In genomic region chr10:76311752-76312699, GRCh38 we compare ENCODE assay signal across 9 cellular contexts.
A peak's percentile ranks its signal among the peaks of the same experiment; 100 is the strongest.
DNase-seq lines count a peak whose midpoint lies in the region; ATAC-seq and TF ChIP-seq lines count a peak whose summit lies in the region.
"Had no signal": no experiment of that assay in that cellular context is flagged by ENCODE, and none has a peak within 500 bp of the region (broad histone marks: within the 10 kb centered on the region; RNA-seq: fewer than 3 reads in every experiment).

No MANE protein-coding gene starts in this region.

- no peaks in the 10 kb centered on the region for H3K9me3 Mint-ChIP-seq in glutamatergic neuron (ENCODE audit: unreplicated experiment)

- DNase-seq in Right ventricle myocardium inferior (ENCODE audit: missing footprints): peak; percentile 53
- no peak for DNase-seq in cardiac septum (ENCODE audit: low spot score)
- DNase-seq in OCI-M1 (lab: John Stamatoyannopoulos, UW): peak; percentile 33
- no peak for DNase-seq in glutamatergic neuron
- DNase-seq in vagina (ENCODE audit: extremely low spot score in 2 of 2): no peak
- no peak for DNase-seq in ecto neural progenitor cell (ENCODE audit: low spot score)

- H3K27ac ChIP-seq in vagina: peak overlapping the region; percentile 26

- H3K27me3 Mint-ChIP-seq in glutamatergic neuron (ENCODE audit: unreplicated experiment): peaks cover 2% of the 10 kb centered on the region

- no peaks in the 10 kb centered on the region for H3K9me3 ChIP-seq in vagina

- no peaks in the 10 kb centered on the region for H3K27me3 ChIP-seq in vagina

- peak; percentile 89 for ATAC-seq in Right ventricle myocardium inferior
- ATAC-seq in HG02943 (IDR thresholded peaks at IDR 0.05; ENCODE audit: low read depth, unreplicated experiment): peak; percentile 89
- ATAC-seq in GM19467 (IDR thresholded peaks at IDR 0.05; ENCODE audit: unreplicated experiment): no peak

- no peak for TF ChIP-seq POLR2A in vagina (IDR thresholded peaks at IDR 0.05)

- intact Hi-C loops in Right ventricle myocardium inferior (cut with DNase I): no loop called here
- intact Hi-C loops in cardiac septum (cut with DNase I): loop anchor here (10.0 kb wide), 1 partner anchor 83 kb away; no protein-coding TSS in a partner anchor
- intact Hi-C loops in vagina (cut with DNase I): loop anchor here (2.0 kb wide), 1 partner anchor 85 kb away; no protein-coding TSS in a partner anchor

- no peaks in the 10 kb centered on the region for H3K4me1 Mint-ChIP-seq in glutamatergic neuron (ENCODE audit: low read depth, unreplicated experiment)

- no peak overlapping the region for H3K27ac Mint-ChIP-seq in glutamatergic neuron (ENCODE audit: unreplicated experiment)

- H3K36me3 Mint-ChIP-seq in glutamatergic neuron (ENCODE audit: unreplicated experiment): no peaks in the 10 kb centered on the region
- H3K36me3 Mint-ChIP-seq: brain had no signal

- H3K4me3 Mint-ChIP-seq in glutamatergic neuron (ENCODE audit: unreplicated experiment): no peak overlapping the region
- H3K4me3 Mint-ChIP-seq: brain had no signal

- peaks cover 7% of the 10 kb centered on the region for H3K4me1 ChIP-seq in vagina

- H3K36me3 ChIP-seq in vagina: no peaks in the 10 kb centered on the region

- no peak overlapping the region for H3K4me3 ChIP-seq in vagina

- TF ChIP-seq CTCF in glutamatergic neuron (IDR thresholded peaks at IDR 0.05; ENCODE audit: partially characterized antibody, unreplicated experiment) (peak; percentile 17), vagina (IDR thresholded peaks at IDR 0.05) (no peak)

Comparison
In these comparisons a context has a peak if more than half of its experiments do, and no peak if none do; other contexts are left out.
1. DNase-seq: peak in Right ventricle myocardium inferior (single experiment) and OCI-M1 (single experiment); none in cardiac septum (single experiment), glutamatergic neuron (single experiment), vagina (0 of 2) and ecto neural progenitor cell (single experiment).